ENCODE assay signal across 8 cellular contexts in the genomic region with DNA sequence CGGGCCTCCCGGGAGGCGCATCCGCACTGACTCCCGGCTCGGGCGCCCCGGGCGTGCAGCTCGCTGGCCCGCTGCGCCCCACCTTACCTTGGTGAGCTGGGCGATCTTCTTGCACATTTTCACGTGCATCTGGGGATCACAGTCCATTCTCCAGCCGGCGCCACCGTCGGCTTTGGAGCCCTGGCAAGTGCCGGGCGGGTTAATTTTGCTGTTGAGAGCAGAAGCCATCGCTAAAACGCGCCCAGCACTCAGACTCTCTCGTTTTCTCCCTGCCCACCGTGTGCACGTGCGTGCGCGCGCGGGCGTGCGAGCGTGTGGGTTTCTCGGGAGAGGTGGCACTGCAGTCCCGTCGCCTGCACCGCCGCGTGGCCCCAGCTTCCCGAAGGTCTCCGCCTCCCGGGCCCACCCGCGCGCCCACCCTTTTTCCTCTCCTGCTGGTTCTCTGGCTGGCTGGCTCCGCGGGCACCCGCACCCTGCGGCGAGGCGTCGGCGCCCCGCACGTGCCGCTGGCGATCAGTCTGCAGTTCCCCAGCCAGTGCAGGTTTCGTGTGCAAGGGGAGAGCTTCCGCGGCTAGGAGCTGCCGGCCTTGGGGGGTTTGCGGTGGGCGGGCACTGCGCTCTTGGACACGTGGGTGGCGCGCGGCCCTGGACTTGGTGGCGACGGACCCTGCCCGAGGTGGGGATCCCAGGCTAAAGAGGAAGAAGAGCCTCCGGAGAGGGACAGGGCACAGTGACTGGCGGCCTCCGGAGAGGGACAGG. TPM values are rescaled to one million over a fixed set of nuclear protein-coding genes. Genes with fewer than 3 reads are reported as not detected.
DNase-seq lines count a peak whose midpoint lies in the region; ATAC-seq lines count a peak whose summit lies in the region.
"Had no signal": no experiment of that assay in that cellular context is flagged by ENCODE, and none has a peak within 500 bp of the region (broad histone marks: within the 10 kb centered on the region; RNA-seq: fewer than 3 reads in every experiment).

A gene (minus strand): TSS at position 550 of the 759 bp plus-strand sequence. CDS start 322 bp downstream, at position 228.

- CTCF ChIA-PET in activated CD8-positive, alpha-beta T cell treated with anti-CD3 and anti-CD28 coated beads, Interleukin-2, amount 10 ng/mL, durations not matched to agents 7 days and 5 days (lab: Charles Lee), result interaction anchor here (1.0 kb wide), 1 partner anchor 579 kb away, joined by 3 read pairs; no protein-coding TSS in a partner anchor

- no peaks in the 10 kb centered on the region for H3K36me3 ChIP-seq in SJCRH30

- no peaks in the 10 kb centered on the region for H3K36me3 Mint-ChIP-seq in activated CD8-positive, alpha-beta T cell treated with anti-CD3 and anti-CD28 coated beads, Interleukin-2, amount 10 ng/mL, durations not matched to agents 7 days and 5 days (ENCODE audit: low read depth)

- peak within 1 kb of the TSS; percentile 27 for H3K4me3 Mint-ChIP-seq in activated CD8-positive, alpha-beta T cell treated with anti-CD3 and anti-CD28 coated beads, Interleukin-2, amount 10 ng/mL, durations not matched to agents 7 days and 5 days

- no peak for DNase-seq in activated CD8-positive, alpha-beta T cell treated with anti-CD3 and anti-CD28 coated beads, Interleukin-2, amount 10 ng/mL, durations not matched to agents 7 days and 5 days
- DNase-seq in left cardiac atrium (no peak), retina (peak; percentile 91), GOT3 (lab: John Stamatoyannopoulos, UW) (no peak), SJCRH30 (no peak), superior temporal gyrus (ENCODE audit: extremely low spot score) (no peak)

- H3K27ac ChIP-seq in SJCRH30, result no peak within 1 kb of the TSS

- peak; percentile 48 for ATAC-seq in GM19395 (IDR thresholded peaks at IDR 0.05; ENCODE audit: unreplicated experiment)
- ATAC-seq in activated CD8-positive, alpha-beta T cell treated with anti-CD3 and anti-CD28 coated beads, Interleukin-2, amount 10 ng/mL, durations not matched to agents 7 days and 5 days, result peak; percentile 58
- peak; percentile 59 to 68 for ATAC-seq in left cardiac atrium

- peaks cover 39% of the 10 kb centered on the region for H3K27me3 Mint-ChIP-seq in activated CD8-positive, alpha-beta T cell treated with anti-CD3 and anti-CD28 coated beads, Interleukin-2, amount 10 ng/mL, durations not matched to agents 7 days and 5 days (ENCODE audit: low read depth)

- intact Hi-C loops in left cardiac atrium (cut with DNase I), result no loop called here

- POLR2A ChIA-PET in activated CD8-positive, alpha-beta T cell treated with anti-CD3 and anti-CD28 coated beads, Interleukin-2, amount 10 ng/mL, durations not matched to agents 7 days and 5 days (lab: Charles Lee), result interaction anchor here (0.6 kb wide), 1 partner anchor 15 kb away, joined by 3 read pairs; no protein-coding TSS in a partner anchor

- no peaks in the 10 kb centered on the region for H3K4me1 ChIP-seq in SJCRH30

- H3K27ac Mint-ChIP-seq in activated CD8-positive, alpha-beta T cell treated with anti-CD3 and anti-CD28 coated beads, Interleukin-2, amount 10 ng/mL, durations not matched to agents 7 days and 5 days, result no peak within 1 kb of the TSS

- no peaks in the 10 kb centered on the region for H3K9me3 Mint-ChIP-seq in activated CD8-positive, alpha-beta T cell treated with anti-CD3 and anti-CD28 coated beads, Interleukin-2, amount 10 ng/mL, durations not matched to agents 7 days and 5 days (ENCODE audit: insufficient read depth)

- peaks cover 9% of the 10 kb centered on the region for H3K4me1 Mint-ChIP-seq in activated CD8-positive, alpha-beta T cell treated with anti-CD3 and anti-CD28 coated beads, Interleukin-2, amount 10 ng/mL, durations not matched to agents 7 days and 5 days (ENCODE audit: low read depth)

- H3K4me3 ChIP-seq in SJCRH30, result no peak within 1 kb of the TSS

- no peaks in the 10 kb centered on the region for H3K9me3 ChIP-seq in SJCRH30 (replicated peaks)

- H3K27me3 ChIP-seq in SJCRH30, result no peaks in the 10 kb centered on the region

RNA-seq across cellular contexts. Expression of the gene that starts here (rescaled TPM):
- total RNA-seq in activated CD8-positive, alpha-beta T cell treated with anti-CD3 and anti-CD28 coated beads, Interleukin-2, amount 10 ng/mL, durations not matched to agents 7 days and 5 days, result under 1 TPM in 1 of 2 experiments, not detected in 1; 0.03 TPM
- total RNA-seq in left cardiac atrium, result under 1 TPM in 1 of 2 donors, not detected in 1; 0.03 TPM
- total RNA-seq in SJCRH30 (2014; rRNA removed; shearing (Covaris generic)), result 0.02 and 0.10 TPM in 2 replicates
- total RNA-seq: pulmonary artery endothelial cell had no signal

Comparison
In these comparisons a context has a peak if more than half of its experiments do, and no peak if none do; other contexts are left out.
1. Peak in ATAC-seq in activated CD8-positive, alpha-beta T cell treated with anti-CD3 and anti-CD28 coated beads, Interleukin-2, amount 10 ng/mL, durations not matched to agents 7 days and 5 days; RNA of the gene not detected or under 1 TPM.
2. Peak in ATAC-seq in left cardiac atrium; RNA of the gene not detected or under 1 TPM.